ENCODE assay signal across 8 cellular contexts in the genomic region with DNA sequence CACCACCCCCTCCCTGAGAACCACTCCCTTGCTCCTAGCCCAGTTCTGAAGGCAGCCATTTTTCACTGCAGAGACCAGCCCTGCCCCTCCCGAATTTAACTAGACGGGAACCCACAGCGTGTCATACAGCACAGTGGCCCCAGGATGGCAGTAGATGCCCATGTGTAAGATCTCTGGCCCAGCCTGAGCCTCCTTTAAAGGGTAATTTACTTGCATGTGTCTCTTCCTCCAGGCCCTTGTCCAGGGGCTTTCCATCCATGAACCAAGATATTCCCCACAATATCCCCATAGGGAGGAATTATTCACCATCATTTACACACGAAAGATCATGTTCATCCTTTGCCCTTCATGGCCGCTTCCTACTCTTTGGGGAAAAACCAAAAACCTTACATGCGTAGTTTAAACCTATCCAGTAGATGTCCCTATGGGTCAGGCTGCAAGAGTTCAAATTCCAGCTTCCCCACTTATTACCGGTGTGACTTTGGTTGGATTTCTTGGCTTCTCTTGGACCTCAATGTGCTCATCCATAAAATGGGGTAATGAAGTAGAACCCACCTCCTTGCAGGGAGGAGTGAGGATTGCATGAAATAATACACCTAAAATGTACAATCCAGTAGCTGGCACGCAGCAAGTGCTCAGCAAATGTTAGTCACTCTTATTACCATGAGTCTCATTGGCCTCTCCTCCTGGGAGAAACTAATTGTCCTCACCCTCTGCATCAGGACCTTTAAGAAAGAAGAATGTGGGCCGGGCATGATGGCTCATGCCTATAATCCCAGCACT. TPM values are rescaled to one million over a fixed set of nuclear protein-coding genes. Genes with fewer than 3 reads are reported as not detected.
DNase-seq lines count a peak whose midpoint lies in the region; ATAC-seq and TF ChIP-seq lines count a peak whose summit lies in the region.

No MANE protein-coding gene starts in this region.

- DNase-seq in AG10803 (ENCODE audit: low read depth) (peak; percentile 83), NCI-H128 (lab: John Stamatoyannopoulos, UW; ENCODE audit: unreplicated experiment) (peak; percentile 76), SKM-1 (lab: John Stamatoyannopoulos, UW; ENCODE audit: unreplicated experiment) (peak; percentile 81), anterior cingulate cortex (lab: John Stamatoyannopoulos, UW) (peak in 56 of 58 donors; percentile 2 to 79 (median 32)), hippocampal formation (lab: John Stamatoyannopoulos, UW) (peak; percentile 35 to 64), sigmoid colon (peak; percentile 68)

- TF ChIP-seq EP300 in sigmoid colon (IDR thresholded peaks at IDR 0.05): no peak

- H3K36me3 ChIP-seq in sigmoid colon: no peaks in the 10 kb centered on the region

- intact Hi-C loops in sigmoid colon (cut with DNase I): no loop called here

- peak; percentile 89 for TF ChIP-seq CTCF in AG10803 (conservative IDR thresholded peaks at IDR 0.05; ENCODE audit: low read length)
- peak; percentile 22 to 54 (median 52) for TF ChIP-seq CTCF in sigmoid colon (IDR thresholded peaks at IDR 0.05)

- WGBS in sigmoid colon, 2 donors: 31 to 39% methylated on average over 9 of the region's 9 CpGs

- no peaks in the 10 kb centered on the region for H3K9me3 ChIP-seq in sigmoid colon

- H3K4me3 ChIP-seq in AG10803 (ENCODE audit: low read length) (no peak overlapping the region), sigmoid colon (no peak overlapping the region)

- ATAC-seq in GM19467 (IDR thresholded peaks at IDR 0.05; ENCODE audit: unreplicated experiment) (peak; percentile 58), HG03280 (IDR thresholded peaks at IDR 0.05; ENCODE audit: unreplicated experiment) (no peak)

- no peak for TF ChIP-seq POLR2A in sigmoid colon (IDR thresholded peaks at IDR 0.05)

- no peak overlapping the region for H3K27ac ChIP-seq in sigmoid colon

- H3K27me3 ChIP-seq in sigmoid colon: no peaks in the 10 kb centered on the region

- H3K4me1 ChIP-seq in sigmoid colon: no peaks in the 10 kb centered on the region

RNA-seq across cellular contexts. Expression of a gene that starts 4.0 kb away (rescaled TPM):
- total RNA-seq in sigmoid colon: not detected
- not detected for polyA plus RNA-seq in sigmoid colon

RNA-seq across cellular contexts. Expression of a gene that starts 39.0 kb away (rescaled TPM):
- not detected for total RNA-seq in sigmoid colon
- polyA plus RNA-seq in sigmoid colon: not detected

RNA-seq across cellular contexts. Expression of a gene that starts 42.6 kb away (rescaled TPM):
- 10 to 100 TPM; 46.0 to 58.6 (median 49.5) TPM for total RNA-seq in sigmoid colon
- polyA plus RNA-seq in sigmoid colon: 10 to 100 TPM; 24.0 to 29.4 (median 24.6) TPM

Comparison
In these comparisons a context has a peak if more than half of its experiments do, and no peak if none do; other contexts are left out.
1. DNase-seq: peak in every context shown above with its lines; median percentile 83 in AG10803; 81 in SKM-1; 76 in NCI-H128; 68 in sigmoid colon; 50 in hippocampal formation; 32 in anterior cingulate cortex.